In genomic region chr3:119681279-119681678, GRCh38 we compare ENCODE assay signal across 8 cellular contexts. TPM values are rescaled to one million over a fixed set of nuclear protein-coding genes. Genes with fewer than 3 reads are reported as not detected.
DNase-seq lines count a peak whose midpoint lies in the region; ATAC-seq and TF ChIP-seq lines count a peak whose summit lies in the region.

No MANE protein-coding gene starts in this region.

- H3K9me3 ChIP-seq in cardiac muscle cell (ENCODE audit: low read depth) (no peaks in the 10 kb centered on the region), SJCRH30 (replicated peaks) (0 out of 2 replicates have a peak, but pooled peaks cover 2% of the 10 kb centered on the region)

- H3K27ac ChIP-seq in cardiac muscle cell (no peak overlapping the region), SJCRH30 (no peak overlapping the region)

- peak; percentile 39 for TF ChIP-seq CTCF in cardiac muscle cell (IDR thresholded peaks at IDR 0.05; ENCODE audit: low read depth, low read length)

- H3K4me1 ChIP-seq in cardiac muscle cell (ENCODE audit: low read depth) (no peaks in the 10 kb centered on the region), SJCRH30 (0 out of 2 replicates have a peak, but pooled peaks cover 3% of the 10 kb centered on the region)

- H3K27me3 ChIP-seq in cardiac muscle cell (no peaks in the 10 kb centered on the region), SJCRH30 (no peaks in the 10 kb centered on the region)

- H3K4me3 ChIP-seq in cardiac muscle cell (no peak overlapping the region), SJCRH30 (no peak overlapping the region)

- no peak for ATAC-seq in left ventricle myocardium superior
- ATAC-seq in HG03108 (IDR thresholded peaks at IDR 0.05; ENCODE audit: unreplicated experiment) = peak; percentile 38
- no peak for ATAC-seq in GM19452 (IDR thresholded peaks at IDR 0.05; ENCODE audit: unreplicated experiment)

- peak; percentile 49 to 65 for DNase-seq in cardiac muscle cell (ENCODE audit: low read depth in 1 of 2, low spot score in 1 of 2)
- no peak for DNase-seq in left ventricle myocardium superior
- peak; percentile 6 to 53 for DNase-seq in SJCRH30
- peak; percentile 51 for DNase-seq in iris pigment epithelial cell (ENCODE audit: low read depth)
- DNase-seq in middle frontal gyrus (ENCODE audit: extremely low spot score, low spot score) = no peak
- DNase-seq in cerebellar nuclear complex (lab: John Stamatoyannopoulos, UW) = no peak

- H3K36me3 ChIP-seq in cardiac muscle cell (no peaks in the 10 kb centered on the region), SJCRH30 (no peaks in the 10 kb centered on the region)

- intact Hi-C loops in left ventricle myocardium superior (cut with micrococcal nuclease) = loop anchor here (10.0 kb wide), 1 partner anchor 406 kb away; no protein-coding TSS in a partner anchor

RNA-seq across cellular contexts. Expression of gene COX17, which starts 4.1 kb away (rescaled TPM):
- total RNA-seq in cardiac muscle cell (45.5 and 56.8 TPM in 2 replicates), left ventricle myocardium superior (177 TPM)
- polyA plus RNA-seq in cardiac muscle cell = 146 and 174 TPM in 2 replicates
- total RNA-seq in SJCRH30 (2014; rRNA removed; shearing (Covaris generic)) = 48.9 and 62.9 TPM in 2 replicates

RNA-seq across cellular contexts. Expression of gene POPDC2, which starts 20.9 kb away (rescaled TPM):
- total RNA-seq in cardiac muscle cell (180 and 214 TPM in 2 replicates), left ventricle myocardium superior (586 TPM)
- polyA plus RNA-seq in cardiac muscle cell = 68.0 and 107 TPM in 2 replicates
- 0.10 TPM in 1 of 2 replicates, not detected in the other for total RNA-seq in SJCRH30 (2014; rRNA removed; shearing (Covaris generic))

RNA-seq across cellular contexts. Expression of gene CFAP91, which starts 21.5 kb away (rescaled TPM):
- total RNA-seq in cardiac muscle cell = 0.53 and 0.92 TPM in 2 replicates
- 1.4 and 3.4 TPM in 2 replicates for polyA plus RNA-seq in cardiac muscle cell
- 0.45 TPM for total RNA-seq in left ventricle myocardium superior
- total RNA-seq in SJCRH30 (2014; rRNA removed; shearing (Covaris generic)) = 0.08 and 0.10 TPM in 2 replicates

Comparison
In these comparisons a context has a peak if more than half of its experiments do, and no peak if none do; other contexts are left out.
1. DNase-seq: peak in cardiac muscle cell (2 of 2), SJCRH30 (2 of 2) and iris pigment epithelial cell (single experiment); none in left ventricle myocardium superior (single experiment), middle frontal gyrus (single experiment) and cerebellar nuclear complex (0 of 2).
2. RNA of gene POPDC2, which starts 20.9 kb away (total RNA-seq): 586 TPM in left ventricle myocardium superior (single experiment) and 180 to 214 TPM in cardiac muscle cell; 0.10 TPM in SJCRH30; every median in the first group is over 100 times any median in the second.